19 cellular contexts compared by ENCODE assay signal in the genomic region with DNA sequence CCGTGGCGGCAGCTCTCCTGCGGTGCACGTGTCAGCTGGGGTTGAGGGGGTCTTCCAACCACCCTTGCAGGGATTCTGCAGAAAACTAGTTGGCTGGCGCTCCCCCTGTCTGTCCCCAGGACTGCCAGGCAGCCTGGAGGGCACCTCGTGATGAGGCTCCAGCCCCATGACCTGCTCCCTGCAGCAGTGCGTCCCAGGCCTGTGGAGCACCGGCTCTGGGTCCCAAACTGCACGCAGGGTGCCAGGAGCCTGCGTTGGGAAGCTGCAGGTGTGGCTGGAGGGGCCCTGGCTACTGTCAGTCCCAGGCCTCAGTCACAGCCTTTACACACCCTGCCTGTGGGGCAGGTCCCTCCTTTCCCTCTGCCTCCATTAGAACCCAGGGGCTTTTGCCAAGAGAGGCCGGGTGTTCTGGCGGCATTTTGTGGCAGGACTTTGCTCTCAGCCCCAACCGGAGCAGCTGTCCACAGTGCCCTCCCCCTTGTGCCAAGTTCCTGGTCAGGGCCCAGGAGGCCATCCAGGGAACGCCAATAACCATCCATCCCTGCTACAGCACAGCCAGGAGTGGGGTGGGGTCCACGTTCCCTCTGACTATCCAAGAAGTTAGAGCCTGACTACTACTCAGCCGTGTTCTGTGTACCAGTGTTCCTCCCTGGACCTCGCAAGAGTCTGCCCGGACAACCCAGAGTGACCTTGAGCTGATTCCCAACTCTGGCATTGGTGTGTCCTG. TPM values are rescaled to one million over a fixed set of nuclear protein-coding genes. Genes with fewer than 3 reads are reported as not detected.
DNase-seq lines count a peak whose midpoint lies in the region; ATAC-seq, FAIRE-seq and TF ChIP-seq lines count a peak whose summit lies in the region.
"Had no signal": no experiment of that assay in that cellular context is flagged by ENCODE, and none has a peak within 500 bp of the region (broad histone marks: within the 10 kb centered on the region; RNA-seq: fewer than 3 reads in every experiment).

No MANE protein-coding gene starts in this region.

- H4K20me1 ChIP-seq in GM12878 (ENCODE audit: control insufficient read depth, insufficient read depth), result no peaks in the 10 kb centered on the region; the same call in 1 of the 2 replicates

- 83% methylated on average over 18 of the region's 18 CpGs for WGBS in GM12878 (ENCODE audit: insufficient coverage, insufficient replicate concordance, low lambda C conversion rate, missing lambda C conversion rate)
- WGBS in spleen, 5 donors, result 72 to 92% (median 87%) methylated on average over 6 to 18 of the region's 18 CpGs

- intact Hi-C loops in GM12878 (cut with micrococcal nuclease; ENCODE audit: unreplicated experiment) (no loop called here), left colon (cut with DNase I, micrococcal nuclease) (no loop called here), spleen (cut with DNase I; ENCODE audit: low total_unique reads) (no loop called here)

- RAD21 ChIA-PET in GM12878 (lab: Charles Lee; ENCODE audit: unreplicated experiment), result no interaction called here

- peaks cover 23% of the 10 kb centered on the region for H3K36me3 Mint-ChIP-seq in activated T-helper 17 cell treated with anti-CD3 and anti-CD28 coated beads, Interleukin-2, amount 50 U/mL, for 72 hours (ENCODE audit: low read depth)
- H3K36me3 Mint-ChIP-seq: activated naive CD8-positive, alpha-beta T cell had no signal

- in situ Hi-C loops in GM13976 (cut with MboI; ENCODE audit: low sequenced_read_pairs, unreplicated experiment), result no loop called here
- in situ Hi-C loops in GM12878 (cut with MboI), result loop anchor here (25.0 kb wide), 1 partner anchor 237 kb away; a partner anchor contains a TSS

- POLR2A ChIA-PET in GM12878 (lab: Charles Lee), result no interaction called here

- TF ChIP-seq CTCF in GM13976 (IDR thresholded peaks at IDR 0.05; ENCODE audit: borderline replicate concordance, control extremely low read depth, extremely low read depth, insufficient read depth, missing control alignments), result no peak
- TF ChIP-seq CTCF in GM12878 (IDR thresholded peaks at IDR 0.05 in 2 of 3, conservative IDR thresholded peaks at IDR 0.05 in 1 of 3; ENCODE audit: control insufficient read depth in 2 of 3, extremely low read depth in 1 of 3, insufficient read depth in 1 of 3, low read depth in 3 of 3, low read length in 3 of 3), result no peak
- no peak for TF ChIP-seq CTCF in spleen (IDR thresholded peaks at IDR 0.05 in 8 of 11, conservative IDR thresholded peaks at IDR 0.05 in 3 of 11)

- SMC1A ChIA-PET in GM12878 (lab: Charles Lee; ENCODE audit: uncharacterized antibody, unreplicated experiment), result no interaction called here

- no peaks in the 10 kb centered on the region for H3K9me3 Mint-ChIP-seq in activated T-helper 17 cell treated with anti-CD3 and anti-CD28 coated beads, Interleukin-2, amount 50 U/mL, for 72 hours
- H3K9me3 Mint-ChIP-seq: neural crest cell had no signal

- no peak overlapping the region for H3K9ac ChIP-seq in GM12878 (ENCODE audit: control insufficient read depth, insufficient read depth, low read length)

- H3K4me1 Mint-ChIP-seq in activated T-helper 17 cell treated with anti-CD3 and anti-CD28 coated beads, Interleukin-2, amount 50 U/mL, for 72 hours, result peaks cover 5% of the 10 kb centered on the region

- no peak overlapping the region for H3K4me3 ChIP-seq in GM12878
- no peak overlapping the region for H3K4me3 ChIP-seq in spleen
- H3K4me3 ChIP-seq: HAP-1, SJSA1 had no signal

- DNase-seq in GM13976 (ENCODE audit: low spot score) (peak; percentile 30), GM12878 (ENCODE audit: low read depth, low spot score) (no peak), left colon (peak; percentile 79 to 87), spleen (peak; percentile 76), NCI-H1694 (lab: John Stamatoyannopoulos, UW) (no peak)
- DNase-seq: activated T-cell treated with anti-CD3 and anti-CD28 coated beads, Interleukin-2, amount 50 U/mL, for 48 hours; COR-L47; EL; hippocampal formation; NCI-H1436 treated with DMSO at 0.1 percent for 48 hours; stimulated activated CD4-positive, alpha-beta T cell treated with anti-CD3 and anti-CD28 coated beads, Interleukin-12 subunit alpha, Interleukin-12 subunit beta, amount 100 ng/mL, for 4 hours had no signal

- no peak overlapping the region for H3K4me2 ChIP-seq in GM12878 (ENCODE audit: control insufficient read depth, insufficient read depth)

- peaks cover 7% of the 10 kb centered on the region for H3K27me3 Mint-ChIP-seq in activated T-helper 17 cell treated with anti-CD3 and anti-CD28 coated beads, Interleukin-2, amount 50 U/mL, for 72 hours

- no peak overlapping the region for H2AFZ ChIP-seq in GM12878 (ENCODE audit: control insufficient read depth, low read depth, low read length)

- no TSS peak for BruUV-seq in GM12878 (replicated peaks; lab: Mats Ljungman, UMichigan)

- no peak for FAIRE-seq in GM12878 (lab: Jason Lieb, UNC)
- FAIRE-seq: islet of Langerhans had no signal

- no peaks in the 10 kb centered on the region for H3K79me2 ChIP-seq in GM12878 (ENCODE audit: control insufficient read depth, insufficient read depth, low read length)

- H3K9me3 ChIP-seq in GM12878 (replicated peaks; ENCODE audit: control insufficient read depth, insufficient read depth, low read length), result no peaks in the 10 kb centered on the region
- no peaks in the 10 kb centered on the region for H3K9me3 ChIP-seq in spleen
- H3K9me3 ChIP-seq: HAP-1, SJSA1 had no signal

- H3K27ac Mint-ChIP-seq in activated T-helper 17 cell treated with anti-CD3 and anti-CD28 coated beads, Interleukin-2, amount 50 U/mL, for 72 hours, result no peak overlapping the region
- H3K27ac Mint-ChIP-seq: activated naive CD8-positive, alpha-beta T cell; B cell had no signal

- H3K4me1 ChIP-seq in GM12878 (ENCODE audit: control insufficient read depth, insufficient read depth, low read length) (no peaks in the 10 kb centered on the region), spleen (peaks cover 9 to 53% (median 30%) of the 10 kb centered on the region in 6 donors)

- no peak overlapping the region for H3K4me3 Mint-ChIP-seq in activated T-helper 17 cell treated with anti-CD3 and anti-CD28 coated beads, Interleukin-2, amount 50 U/mL, for 72 hours
- H3K4me3 Mint-ChIP-seq: activated naive CD8-positive, alpha-beta T cell had no signal

- H3K36me3 ChIP-seq in GM12878 (ENCODE audit: control insufficient read depth in 2 of 2, insufficient read depth in 2 of 2, low read length in 1 of 2), result peaks cover 2 to 8% of the 10 kb centered on the region in 2 experiments; a peak in 3 of 4 replicates
- H3K36me3 ChIP-seq in spleen, result peaks cover 5 to 52% (median 46%) of the 10 kb centered on the region in 6 donors

- TF ChIP-seq EP300 in GM12878 (IDR thresholded peaks at IDR 0.05; ENCODE audit: borderline replicate concordance in 1 of 2, control insufficient read depth in 1 of 2, low read depth in 2 of 2, low read length in 2 of 2), result no peak

- ATAC-seq in GM12878 (no peak), left colon (peak; percentile 63), GM19467 (IDR thresholded peaks at IDR 0.05; ENCODE audit: unreplicated experiment) (no peak)
- no peak for ATAC-seq in activated T-helper 17 cell treated with anti-CD3 and anti-CD28 coated beads, Interleukin-2, amount 50 U/mL, for 72 hours (replicated peaks)

- TF ChIP-seq POLR2A in GM12878 (IDR thresholded peaks at IDR 0.05; ENCODE audit: low read depth, low read length) (peak; percentile 53), spleen (IDR thresholded peaks at IDR 0.05) (no peak)

- CTCF ChIA-PET in GM12878 (lab: Yijun Ruan, JAX), result no interaction called here

- H3K27me3 ChIP-seq in GM12878 (replicated peaks in 1 of 2; ENCODE audit: control insufficient read depth in 2 of 2, insufficient read depth in 2 of 2, low read length in 1 of 2) (peaks cover 0 to 5% of the 10 kb centered on the region in 2 experiments; a peak in 3 of 4 replicates), spleen (replicated peaks in 1 of 7) (peaks cover 0 to 48% (median 25%) of the 10 kb centered on the region in 7 donors)

- no peak for TF ChIP-seq RAD21 in GM12878 (IDR thresholded peaks at IDR 0.05; ENCODE audit: insufficient read depth, low read depth, low read length)

- H3K27ac ChIP-seq in GM12878 (ENCODE audit: control insufficient read depth, insufficient read depth) (no peak overlapping the region), spleen (no peak overlapping the region)
- H3K27ac ChIP-seq: SJSA1 had no signal

RNA-seq across cellular contexts. Expression of a gene that starts 9.2 kb away (rescaled TPM):
- 34.6 and 47.2 TPM in 2 replicates for total RNA-seq in GM12878 (2013; cell fraction: nucleolus; rRNA removed)
- total RNA-seq in GM12878 (2014; rRNA removed) (9.6 and 10.4 TPM in 2 replicates), GM12878 (2014; rRNA removed; fragmentation: Illumina TruSeq; extraction: Trizol) (13.2 and 14.4 TPM in 2 replicates), GM12878 (2021) (26.8 and 29.8 TPM in 2 replicates), left colon (10 to 100 TPM; 37.2 to 39.5 TPM), spleen (10 to 100 TPM; 23.0 to 35.7 (median 31.5) TPM)
- 4.7 TPM for polyA plus RNA-seq in GM12878 (2011; ENCODE audit: low read depth)
- polyA plus RNA-seq in GM12878 (2011; rRNA removed) (13.0 and 15.0 TPM in 2 replicates), GM12878 (2014; fragmentation: Illumina TruSeq; extraction: Trizol) (10.5 and 14.1 TPM in 2 replicates), GM12878 (2014; fragmentation: Nextera tagmentation; extraction: Ambion mirVana) (1 to 10 TPM in 1 of 2 experiments, under 1 TPM in 1; 0.21 to 2.1 TPM), GM12878 (2014; rRNA removed) (32.0 and 35.7 TPM in 2 replicates), GM12878 (2016; fragmentation: Nextera tagmentation; extraction: Ambion mirVana) (10 to 100 TPM; 32.8 to 37.9 TPM), spleen (10 to 100 TPM; 24.0 to 41.1 (median 25.4) TPM)
- polyA plus RNA-seq in GM12878 (2011; cell fraction: cytosol; rRNA removed), result 17.0 and 25.3 TPM in 2 replicates
- polyA plus RNA-seq in GM12878 (2011; cell fraction: nucleus; rRNA removed), result 20.6 and 26.1 TPM in 2 replicates
- polyA plus RNA-seq in GM12878 (2012), result 12.4 and 13.1 TPM in 2 replicates
- polyA minus RNA-seq in GM12878 (2011; rRNA and poly(A)+ RNA removed), result 6.7 and 12.2 TPM in 2 replicates
- 5.6 and 9.9 TPM in 2 replicates for polyA minus RNA-seq in GM12878 (2011; cell fraction: cytosol; rRNA and poly(A)+ RNA removed)
- polyA minus RNA-seq in GM12878 (2011; cell fraction: nucleus; rRNA and poly(A)+ RNA removed), result 9.7 and 15.0 TPM in 2 replicates
- total RNA-seq in activated T-helper 17 cell treated with anti-CD3 and anti-CD28 coated beads, Interleukin-2, amount 50 U/mL, for 72 hours, result 10 to 100 TPM; 17.2 to 19.8 TPM

RNA-seq across cellular contexts. Expression of a gene that starts 34.2 kb away (rescaled TPM):
- 2.8 and 3.2 TPM in 2 replicates for total RNA-seq in GM12878 (2013; cell fraction: nucleolus; rRNA removed)
- total RNA-seq in GM12878 (2014; rRNA removed), result 0.11 and 1.1 TPM in 2 replicates
- total RNA-seq in GM12878 (2014; rRNA removed; fragmentation: Illumina TruSeq; extraction: Trizol), result 0.18 TPM in 2 replicates
- total RNA-seq in GM12878 (2021), result 0.64 and 1.2 TPM in 2 replicates
- polyA plus RNA-seq in GM12878 (2011; ENCODE audit: low read depth), result 0.67 TPM
- 0.22 TPM in 1 of 2 replicates, not detected in the other for polyA plus RNA-seq in GM12878 (2011; rRNA removed)
- 0.16 and 0.17 TPM in 2 replicates for polyA plus RNA-seq in GM12878 (2011; cell fraction: cytosol; rRNA removed)
- polyA plus RNA-seq in GM12878 (2011; cell fraction: nucleus; rRNA removed), result 0.61 and 1.4 TPM in 2 replicates
- polyA plus RNA-seq in GM12878 (2012), result 1.3 and 1.7 TPM in 2 replicates
- polyA plus RNA-seq in GM12878 (2014; fragmentation: Illumina TruSeq; extraction: Trizol), result 0.15 TPM in 1 of 2 replicates, not detected in the other
- polyA plus RNA-seq in GM12878 (2014; fragmentation: Nextera tagmentation; extraction: Ambion mirVana), result not detected
- 0.56 and 2.6 TPM in 2 replicates for polyA plus RNA-seq in GM12878 (2014; rRNA removed)
- polyA plus RNA-seq in GM12878 (2016; fragmentation: Nextera tagmentation; extraction: Ambion mirVana), result under 1 TPM; 0.39 to 0.53 TPM
- 0.15 and 0.57 TPM in 2 replicates for polyA minus RNA-seq in GM12878 (2011; rRNA and poly(A)+ RNA removed)
- polyA minus RNA-seq in GM12878 (2011; cell fraction: cytosol; rRNA and poly(A)+ RNA removed), result not detected in 2 replicates
- 0.48 and 0.97 TPM in 2 replicates for polyA minus RNA-seq in GM12878 (2011; cell fraction: nucleus; rRNA and poly(A)+ RNA removed)
- 10 to 100 TPM; 20.8 to 22.7 TPM for total RNA-seq in left colon
- 10 to 100 TPM; 12.7 to 33.2 (median 23.4) TPM for total RNA-seq in spleen
- polyA plus RNA-seq in spleen, result 10 to 100 TPM in 1 of 3 donors, 1 to 10 TPM in 2; 2.8 to 11.8 (median 4.4) TPM
- total RNA-seq in activated T-helper 17 cell treated with anti-CD3 and anti-CD28 coated beads, Interleukin-2, amount 50 U/mL, for 72 hours, result 1 to 10 TPM; 4.6 to 4.8 TPM

Comparison
In these comparisons a context has a peak if more than half of its experiments do, and no peak if none do; other contexts are left out.
1. DNase-seq: peak in GM13976 (single experiment), left colon (2 of 2) and spleen (single experiment); none in GM12878 (single experiment) and NCI-H1694 (single experiment).